In the genomic region with DNA sequence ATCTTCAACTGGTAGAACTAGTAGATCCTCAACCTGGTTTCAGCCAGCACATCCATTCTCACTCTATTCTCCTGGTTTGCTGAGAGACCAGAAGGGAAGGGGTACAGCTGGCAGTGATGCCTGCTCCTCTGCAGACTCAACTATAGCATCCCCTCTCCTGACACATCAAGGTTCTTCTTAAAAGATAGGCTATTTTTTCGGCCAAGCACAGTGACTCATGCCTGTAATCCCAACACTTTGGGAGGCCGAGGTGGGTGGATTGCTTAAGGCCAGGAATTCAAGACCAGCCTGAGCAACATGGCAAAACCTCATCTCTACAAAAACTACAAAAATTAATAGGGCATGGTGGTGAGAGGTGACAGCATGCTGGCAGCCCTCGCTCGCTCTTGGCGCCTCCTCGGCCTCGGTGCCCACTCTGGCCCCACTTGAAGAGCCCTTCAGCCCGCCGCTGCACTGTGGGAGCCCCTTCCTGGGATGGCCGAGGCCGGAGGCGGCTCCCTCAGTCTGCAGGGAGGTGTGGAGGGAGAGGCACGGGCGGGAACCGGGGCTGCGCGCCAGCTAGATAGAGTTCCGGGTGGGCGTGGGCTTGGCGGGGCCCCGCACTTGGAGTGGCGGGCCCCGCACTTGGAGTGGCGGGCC, we compare ENCODE assay signal across 8 cellular contexts.
DNase-seq lines count a peak whose midpoint lies in the region; ATAC-seq and TF ChIP-seq lines count a peak whose summit lies in the region.
"Not testable (repeated sequence)": the region's sequence is repeated elsewhere in the genome, so short reads cannot be mapped to it uniquely, and the experiment has no call there.

No MANE protein-coding gene starts in this region.

- not testable (repeated sequence) for H3K9me3 ChIP-seq in AG04450 (ENCODE audit: control insufficient read depth, insufficient read depth, low read length)

- CTCF ChIA-PET in AG04450 (lab: Charles Lee) = not testable (repeated sequence)

- H3K27ac ChIP-seq in AG04450 (ENCODE audit: low read depth, low read length); coronary artery: not testable (repeated sequence)

- H3K4me3 ChIP-seq in AG04450 (ENCODE audit: low read depth, low read length); fibroblast of the aortic adventitia (ENCODE audit: low read depth, low read length): not testable (repeated sequence)
- H3K4me3 ChIP-seq in coronary artery = peak overlapping the region; percentile 50

- H3K27me3 ChIP-seq in AG04450 (ENCODE audit: control insufficient read depth, insufficient read depth, low read length) = not testable (repeated sequence)

- TF ChIP-seq CTCF in AG04450 (IDR thresholded peaks at IDR 0.05; ENCODE audit: low read depth, low read length); coronary artery (IDR thresholded peaks at IDR 0.05); fibroblast of the aortic adventitia (IDR thresholded peaks at IDR 0.05; ENCODE audit: insufficient read depth, low read length); omental fat pad (IDR thresholded peaks at IDR 0.05): not testable (repeated sequence)

- ATAC-seq in omental fat pad (ENCODE audit: low FRiP score) = peak; percentile 68

- DNase-seq in AG04450 (ENCODE audit: low read depth, low spot score) (peak; percentile 34), EL (peak; percentile 65), HT1080 (ENCODE audit: low read depth) (peak; percentile 39), NCI-H2227 (lab: John Stamatoyannopoulos, UW; ENCODE audit: unreplicated experiment) (peak; percentile 31), amniotic epithelial cell (ENCODE audit: low read depth) (peak; percentile 77), fibroblast of the aortic adventitia (ENCODE audit: low read depth) (peak; percentile 23)
- DNase-seq in coronary artery (ENCODE audit: low spot score); omental fat pad (ENCODE audit: low spot score): not testable (repeated sequence)

- POLR2A ChIA-PET in AG04450 (lab: Yijun Ruan, JAX) = interaction anchor here (1.8 kb wide), 1 partner anchor 18 kb away, joined by 7 read pairs; no protein-coding TSS in a partner anchor
